Comparison of ENCODE assay signal across 8 cellular contexts in the genomic region with DNA sequence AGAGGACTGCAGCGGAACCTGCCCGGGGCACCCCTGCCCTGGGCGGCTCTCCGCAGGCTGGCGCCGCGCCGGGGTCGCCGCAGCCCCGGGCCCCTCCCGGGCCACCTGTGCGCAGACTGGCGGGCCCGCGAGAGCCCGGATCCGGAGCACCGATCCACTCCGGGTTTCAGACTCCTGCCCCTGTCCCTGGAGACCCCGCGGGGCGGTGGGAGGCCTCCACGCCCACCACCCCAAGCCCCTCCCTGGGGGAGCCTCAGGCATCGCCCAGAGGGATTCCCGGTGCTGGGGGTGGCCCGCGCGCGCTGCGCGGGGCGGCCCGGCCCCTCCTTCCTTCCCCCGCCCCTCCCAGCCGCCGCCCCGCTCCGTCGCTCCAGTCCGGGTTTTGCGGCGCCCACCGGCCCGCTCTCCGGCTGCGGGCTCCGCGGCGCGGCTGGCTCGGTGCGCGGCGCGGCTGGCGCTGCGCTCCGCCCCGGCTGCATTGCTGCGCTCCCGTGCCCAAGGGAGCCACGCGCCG. TPM values are rescaled to one million over a fixed set of nuclear protein-coding genes. Genes with fewer than 3 reads are reported as not detected.
DNase-seq lines count a peak whose midpoint lies in the region; ATAC-seq, FAIRE-seq and TF ChIP-seq lines count a peak whose summit lies in the region.

TSS of gene UNC5A (plus strand) at position 476 of the 514 bp plus-strand sequence. CDS start 192 bp downstream, outside the sequence.

- POLR2A ChIA-PET in RWPE1 (lab: Yijun Ruan, JAX; ENCODE audit: low non-redundant PET): no interaction called here

- H3K9me3 Mint-ChIP-seq in endothelial cell (ENCODE audit: unreplicated experiment) (no peaks in the 10 kb centered on the region), osteocyte (ENCODE audit: unreplicated experiment) (no peaks in the 10 kb centered on the region)

- H3K27ac Mint-ChIP-seq in endothelial cell (ENCODE audit: unreplicated experiment): no peak within 1 kb of the TSS
- no peak within 1 kb of the TSS for H3K27ac Mint-ChIP-seq in osteocyte (ENCODE audit: unreplicated experiment)

- no peak for TF ChIP-seq POLR2A in GM12891 (IDR thresholded peaks at IDR 0.05; ENCODE audit: low read depth, low read length)

- intact Hi-C loops in sciatic nerve (cut with DNase I): no loop called here

- no peak within 1 kb of the TSS for H3K27ac ChIP-seq in RWPE1

- FAIRE-seq in GM12891 (lab: Jason Lieb, UNC): no peak

- ATAC-seq in sciatic nerve (no peak), HG03095 (IDR thresholded peaks at IDR 0.05; ENCODE audit: unreplicated experiment) (no peak)

- H3K4me3 Mint-ChIP-seq in endothelial cell (ENCODE audit: unreplicated experiment): peak within 1 kb of the TSS; percentile 79
- peak within 1 kb of the TSS; percentile 63 for H3K4me3 Mint-ChIP-seq in osteocyte (ENCODE audit: unreplicated experiment)

- CTCF ChIA-PET in RWPE1 (lab: Yijun Ruan, JAX): interaction anchor here (1.5 kb wide), 1 partner anchor 149 kb away, joined by 4 read pairs; no protein-coding TSS in a partner anchor

- no peaks in the 10 kb centered on the region for H3K36me3 Mint-ChIP-seq in endothelial cell (ENCODE audit: low read depth, unreplicated experiment)
- no peaks in the 10 kb centered on the region for H3K36me3 Mint-ChIP-seq in osteocyte (ENCODE audit: unreplicated experiment)

- H3K4me1 Mint-ChIP-seq in endothelial cell (ENCODE audit: unreplicated experiment) (peaks cover 11% of the 10 kb centered on the region), osteocyte (ENCODE audit: unreplicated experiment) (peaks cover 10% of the 10 kb centered on the region)

- H3K27me3 Mint-ChIP-seq in endothelial cell (ENCODE audit: unreplicated experiment): peaks cover 20% of the 10 kb centered on the region
- H3K27me3 Mint-ChIP-seq in osteocyte (ENCODE audit: unreplicated experiment): peaks cover 59% of the 10 kb centered on the region

- no peak for TF ChIP-seq CTCF in endothelial cell (IDR thresholded peaks at IDR 0.05; ENCODE audit: unreplicated experiment)
- no peak for TF ChIP-seq CTCF in osteocyte (IDR thresholded peaks at IDR 0.05)
- TF ChIP-seq CTCF in RWPE1 (conservative IDR thresholded peaks at IDR 0.05; ENCODE audit: low read depth): no peak

- peak; percentile 73 for DNase-seq in GM12891 (ENCODE audit: insufficient read length, low spot score)
- DNase-seq in NCI-H2227 (lab: John Stamatoyannopoulos, UW; ENCODE audit: unreplicated experiment): peak; percentile 90
- DNase-seq in activated CD8-positive, alpha-beta memory T cell treated with anti-CD3 and anti-CD28 coated beads, Interleukin-2, amount 50 U/mL, for 4 hours: peak; percentile 43
- DNase-seq in endothelial cell (ENCODE audit: low spot score): peak; percentile 80
- DNase-seq in osteocyte (ENCODE audit: extremely low spot score, unreplicated experiment): no peak
- no peak for DNase-seq in sciatic nerve (ENCODE audit: low spot score)
- DNase-seq in RWPE1 (ENCODE audit: low spot score): no peak

TF ChIP-seq in GM12891, 5 proteins besides CTCF, POLR2A, EP300 and RAD21:
- TF ChIP-seq PAX5 (IDR thresholded peaks at IDR 0.05; ENCODE audit: insufficient read depth, low read length, severe bottlenecking): no peak
- no peak for TF ChIP-seq POU2F2 (IDR thresholded peaks at IDR 0.05; ENCODE audit: low read depth, low read length)
- TF ChIP-seq SPI1 (IDR thresholded peaks at IDR 0.05; ENCODE audit: low read depth, low read length): no peak
- TF ChIP-seq POLR2AphosphoS5 (IDR thresholded peaks at IDR 0.05; ENCODE audit: low read depth, low read length): no peak
- no peak for TF ChIP-seq TAF1 (IDR thresholded peaks at IDR 0.05; ENCODE audit: low read depth, low read length)

RNA-seq across cellular contexts. Expression of gene UNC5A, which starts in this region (rescaled TPM):
- polyA plus RNA-seq in GM12891 (2012; ENCODE audit: low read depth, missing spikeins): not detected
- total RNA-seq in endothelial cell (ENCODE audit: unreplicated experiment) (not detected), osteocyte (not detected in 2 replicates), sciatic nerve (not detected)

Comparison
In these comparisons a context has a peak if more than half of its experiments do, and no peak if none do; other contexts are left out.
1. Peak in DNase-seq in endothelial cell; RNA of the gene not detected or under 1 TPM.
2. DNase-seq: peak in GM12891 (single experiment), NCI-H2227 (single experiment) and activated CD8-positive, alpha-beta memory T cell treated with anti-CD3 and anti-CD28 coated beads, Interleukin-2, amount 50 U/mL, for 4 hours (single experiment); none in osteocyte (single experiment), sciatic nerve (single experiment) and RWPE1 (single experiment).